ENCODE assay signal across 1 cellular context in genomic region chr10:18505719-18506118, GRCh38.
TF ChIP-seq lines count a peak whose summit lies in the region.

No MANE protein-coding gene starts in this region.

TF ChIP-seq in IMR-90, 13 proteins besides CTCF, POLR2A, EP300 and RAD21 (continued from another document):
- TF ChIP-seq CEBPB (IDR thresholded peaks at IDR 0.05; ENCODE audit: low read depth, low read length) (no peak; the same call in 1 of the 2 replicates), BHLHE40 (IDR thresholded peaks at IDR 0.05; ENCODE audit: low read depth, low read length) (peak; percentile 86), NFE2L2 (IDR thresholded peaks at IDR 0.05; ENCODE audit: low read depth, low read length) (peak; percentile 69)
